ENCODE assay signal across 11 cellular contexts in genomic region chr4:147108409-147108808, GRCh38.
"Had no signal": no experiment of that assay in that cellular context is flagged by ENCODE, and none has a peak within 500 bp of the region (broad histone marks: within the 10 kb centered on the region; RNA-seq: fewer than 3 reads in every experiment).

No MANE protein-coding gene starts in this region.

- H3K27me3 ChIP-seq: right lobe of liver, upper lobe of left lung had no signal

- DNase-seq: activated effector memory CD4-positive, alpha-beta T cell treated with Interleukin-2 at 50 U/mL for 16 hours; glutamatergic neuron; occipital lobe; right lobe of liver; stimulated activated CD4-positive, alpha-beta T cell treated with anti-CD3 and anti-CD28 coated beads, Interleukin-2, amount 100 ng/mL, for 24 hours; stimulated activated naive CD4-positive, alpha-beta T cell; T-helper 17 cell; upper lobe of left lung had no signal

- H3K4me3 Mint-ChIP-seq: activated naive CD4-positive, alpha-beta T cell treated with anti-CD3 and anti-CD28 coated beads, Interleukin-2, amount 50 U/mL, for 24 hours; nephron; T-helper 17 cell had no signal

- H3K4me1 Mint-ChIP-seq: activated naive CD4-positive, alpha-beta T cell treated with anti-CD3 and anti-CD28 coated beads, Interleukin-2, amount 50 U/mL, for 24 hours; T-helper 17 cell had no signal

- ATAC-seq: right lobe of liver, T-helper 17 cell had no signal

- H3K36me3 ChIP-seq: prostate gland, right lobe of liver, upper lobe of left lung had no signal

- H3K36me3 Mint-ChIP-seq: activated naive CD4-positive, alpha-beta T cell treated with anti-CD3 and anti-CD28 coated beads, Interleukin-2, amount 50 U/mL, for 24 hours had no signal

- H3K4me3 ChIP-seq: prostate gland, right lobe of liver, upper lobe of left lung had no signal

- H3K9me3 Mint-ChIP-seq: activated naive CD4-positive, alpha-beta T cell treated with anti-CD3 and anti-CD28 coated beads, Interleukin-2, amount 50 U/mL, for 24 hours had no signal

- H3K27ac ChIP-seq: prostate gland, right lobe of liver, upper lobe of left lung had no signal

- H3K27ac Mint-ChIP-seq: activated naive CD4-positive, alpha-beta T cell treated with anti-CD3 and anti-CD28 coated beads, Interleukin-2, amount 50 U/mL, for 24 hours; nephron; T-helper 17 cell had no signal
